8 cellular contexts compared by ENCODE assay signal in the genomic region with DNA sequence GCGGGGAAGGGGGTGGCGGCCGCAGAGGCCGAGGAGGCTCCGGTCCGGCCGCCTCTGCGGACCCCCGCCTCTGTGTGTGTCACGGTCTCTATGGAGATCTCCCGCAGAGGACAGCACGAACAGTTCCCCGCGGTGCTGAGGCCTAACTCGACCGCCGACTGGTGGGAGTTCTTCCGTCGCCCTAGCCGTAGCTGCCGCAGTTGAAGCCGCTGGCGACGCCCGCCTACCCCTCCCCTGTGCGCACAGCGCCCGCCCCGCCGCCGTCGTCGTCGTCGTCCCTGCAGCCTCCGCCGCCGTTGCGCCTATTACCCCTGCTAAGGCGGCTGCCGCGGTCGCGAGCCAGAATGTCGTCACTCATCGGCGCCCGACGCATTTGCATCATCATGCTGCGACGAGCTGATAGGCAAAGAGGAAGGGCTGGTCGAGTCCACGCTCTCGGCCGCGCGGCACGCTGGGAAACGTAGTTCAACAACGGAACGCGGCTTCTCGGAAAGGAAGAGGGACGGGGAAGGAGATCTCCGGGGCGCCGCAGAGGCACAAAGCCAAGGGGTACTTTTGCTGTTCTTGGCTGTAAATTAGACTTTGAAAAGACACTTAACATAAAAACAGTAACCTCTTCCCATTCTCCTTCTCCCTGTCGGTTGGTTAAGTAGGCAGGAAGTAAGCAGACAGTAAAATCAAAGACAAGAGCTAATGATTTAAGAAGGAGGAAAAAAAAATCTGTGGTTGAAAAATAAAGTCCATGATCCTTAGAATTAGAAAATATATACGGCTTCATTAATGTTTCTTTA. TPM values are rescaled to one million over a fixed set of nuclear protein-coding genes. Genes with fewer than 3 reads are reported as not detected.
DNase-seq lines count a peak whose midpoint lies in the region; ATAC-seq, FAIRE-seq and TF ChIP-seq lines count a peak whose summit lies in the region.

A gene (minus strand): TSS at position 346 of the 791 bp plus-strand sequence. CDS start 538 bp downstream, outside the sequence.

- intact Hi-C loops in Right ventricle myocardium superior (cut with DNase I) (loop anchor here (10.0 kb wide), 1 partner anchor 102 kb away; a partner anchor contains a TSS), pancreas (cut with DNase I) (no loop called here), tibial artery (cut with DNase I; ENCODE audit: low total_unique reads) (loop anchor here (5.0 to 10.0 kb wide), 2 partner anchors 104 to 448 kb away; a partner anchor contains a TSS)

- H3K27me3 ChIP-seq in pancreas = no peaks in the 10 kb centered on the region
- no peaks in the 10 kb centered on the region for H3K27me3 ChIP-seq in tibial artery

- WGBS in pancreas, 2 donors = 0% methylated on average over 65 to 69 of the region's 69 CpGs

- TF ChIP-seq CTCF in GM12865 (IDR thresholded peaks at IDR 0.05; ENCODE audit: insufficient read depth, low read depth, low read length, missing control alignments) = no peak
- TF ChIP-seq CTCF in pancreas (IDR thresholded peaks at IDR 0.05) = no peak
- peak in 1 of 2 experiments; percentile 20 for TF ChIP-seq CTCF in tibial artery (IDR thresholded peaks at IDR 0.05)

- H3K9me3 Mint-ChIP-seq in activated naive CD8-positive, alpha-beta T cell treated with anti-CD3 and anti-CD28 coated beads, Interleukin-2, amount 50 U/mL, for 24 hours = no peaks in the 10 kb centered on the region

- peak within 1 kb of the TSS; percentile 100 for H3K27ac Mint-ChIP-seq in activated naive CD8-positive, alpha-beta T cell treated with anti-CD3 and anti-CD28 coated beads, Interleukin-2, amount 50 U/mL, for 24 hours

- peak; percentile 69 for ATAC-seq in HG02763 (IDR thresholded peaks at IDR 0.05; ENCODE audit: unreplicated experiment)
- ATAC-seq in activated naive CD8-positive, alpha-beta T cell treated with anti-CD3 and anti-CD28 coated beads, Interleukin-2, amount 50 U/mL, for 24 hours = peak; percentile 67
- peak; percentile 89 for ATAC-seq in Right ventricle myocardium superior (ENCODE audit: poor library complexity)
- peak; percentile 85 to 91 (median 86) for ATAC-seq in pancreas

- no peaks in the 10 kb centered on the region for H3K9me3 ChIP-seq in pancreas
- H3K9me3 ChIP-seq in tibial artery = no peaks in the 10 kb centered on the region

- H3K4me1 Mint-ChIP-seq in activated naive CD8-positive, alpha-beta T cell treated with anti-CD3 and anti-CD28 coated beads, Interleukin-2, amount 50 U/mL, for 24 hours = peaks cover 43% of the 10 kb centered on the region

- H3K4me1 ChIP-seq in pancreas = peaks cover 3 to 24% (median 19%) of the 10 kb centered on the region in 3 donors
- peaks cover 0 to 34% (median 30%) of the 10 kb centered on the region in 4 donors for H3K4me1 ChIP-seq in tibial artery

- H3K4me3 Mint-ChIP-seq in activated naive CD8-positive, alpha-beta T cell treated with anti-CD3 and anti-CD28 coated beads, Interleukin-2, amount 50 U/mL, for 24 hours = peak within 1 kb of the TSS; percentile 93

- peak; percentile 89 for FAIRE-seq in pancreas (lab: Jason Lieb, UNC)

- H3K27ac ChIP-seq in pancreas = peak within 1 kb of the TSS; percentile 97 to 100 (median 98)
- peak within 1 kb of the TSS; percentile 100 for H3K27ac ChIP-seq in tibial artery

- no peaks in the 10 kb centered on the region for H3K36me3 ChIP-seq in pancreas
- no peaks in the 10 kb centered on the region for H3K36me3 ChIP-seq in tibial artery

- H3K4me3 ChIP-seq in GM12865 (ENCODE audit: low read depth, low read length) = peak within 1 kb of the TSS; percentile 64
- peak within 1 kb of the TSS; percentile 70 to 92 (median 82) for H3K4me3 ChIP-seq in pancreas
- peak within 1 kb of the TSS; percentile 90 to 95 for H3K4me3 ChIP-seq in tibial artery

- peaks cover 2% of the 10 kb centered on the region for H3K27me3 Mint-ChIP-seq in activated naive CD8-positive, alpha-beta T cell treated with anti-CD3 and anti-CD28 coated beads, Interleukin-2, amount 50 U/mL, for 24 hours

- DNase-seq in GM12865 (ENCODE audit: low read depth) = peak; percentile 99
- DNase-seq in NCI-H1417 treated with DMSO at 0.1 percent for 48 hours (lab: John Stamatoyannopoulos, UW) = peak; percentile 80
- peak; percentile 90 for DNase-seq in SW480 (ENCODE audit: low spot score)
- DNase-seq in activated naive CD8-positive, alpha-beta T cell treated with anti-CD3 and anti-CD28 coated beads, Interleukin-2, amount 50 U/mL, for 24 hours = peak; percentile 99
- DNase-seq in Right ventricle myocardium superior = peak; percentile 100
- peak; percentile 97 to 100 (median 100) for DNase-seq in pancreas
- peak; percentile 98 to 99 for DNase-seq in tibial artery

- H3K36me3 Mint-ChIP-seq in activated naive CD8-positive, alpha-beta T cell treated with anti-CD3 and anti-CD28 coated beads, Interleukin-2, amount 50 U/mL, for 24 hours (ENCODE audit: low read depth) = peaks cover 51% of the 10 kb centered on the region

RNA-seq across cellular contexts. Expression of the gene that starts here (rescaled TPM):
- 23.6 TPM for total RNA-seq in Right ventricle myocardium superior
- total RNA-seq in pancreas = 10 to 100 TPM; 10.0 to 17.4 (median 11.9) TPM
- polyA plus RNA-seq in pancreas = 1 to 10 TPM; 3.8 to 9.0 TPM

Comparison
In these comparisons a context has a peak if more than half of its experiments do, and no peak if none do; other contexts are left out.
1. Peak in every context shown above with its lines: DNase-seq, ATAC-seq, H3K4me3 ChIP-seq and H3K27ac ChIP-seq.
2. intact Hi-C loops: an anchor here in Right ventricle myocardium superior (10.0 kb wide) and tibial artery (5.0 to 10.0 kb wide); none called in pancreas.